In genomic region chr14:75315143-75315542, GRCh38 we compare ENCODE assay signal across 12 cellular contexts. TPM values are rescaled to one million over a fixed set of nuclear protein-coding genes. Genes with fewer than 3 reads are reported as not detected.
DNase-seq lines count a peak whose midpoint lies in the region; ATAC-seq and TF ChIP-seq lines count a peak whose summit lies in the region.
"Had no signal": no experiment of that assay in that cellular context is flagged by ENCODE, and none has a peak within 500 bp of the region (broad histone marks: within the 10 kb centered on the region; RNA-seq: fewer than 3 reads in every experiment).

No MANE protein-coding gene starts in this region.

- H3K4me3 Mint-ChIP-seq in MCF 10A (ENCODE audit: unreplicated experiment) (no peak overlapping the region), progenitor cell of endocrine pancreas (ENCODE audit: low read depth) (no peak overlapping the region)
- H3K4me3 Mint-ChIP-seq: activated naive CD4-positive, alpha-beta T cell treated with anti-CD3 and anti-CD28 coated beads for 36 hours had no signal

- peak; percentile 47 for DNase-seq in AG08395 (ENCODE audit: low spot score)
- peak; percentile 40 for DNase-seq in NCI-H2081 treated with DMSO at 0.1 percent for 48 hours (lab: John Stamatoyannopoulos, UW)
- peak; percentile 41 for DNase-seq in MCF 10A (ENCODE audit: unreplicated experiment)
- no peak for DNase-seq in right lobe of liver
- DNase-seq in progenitor cell of endocrine pancreas (ENCODE audit: low spot score, unreplicated experiment): no peak
- no peak for DNase-seq in activated T-cell treated with anti-CD3 and anti-CD28 coated beads, Interleukin-2, amount 50 U/mL, for 1 hour
- DNase-seq: activated naive CD4-positive, alpha-beta T cell treated with anti-CD3 and anti-CD28 coated beads for 36 hours; esophagus squamous epithelium; NK-92 treated with Interleukin-12 subunit alpha and Interleukin-12 subunit beta, amount 100 ng/mL, for 24 hours; WERI-Rb-1 had no signal

- H3K27ac Mint-ChIP-seq in MCF 10A (ENCODE audit: low read depth, unreplicated experiment) (no peak overlapping the region), progenitor cell of endocrine pancreas (no peak overlapping the region)
- H3K27ac Mint-ChIP-seq: activated naive CD4-positive, alpha-beta T cell treated with anti-CD3 and anti-CD28 coated beads for 36 hours had no signal

- H3K4me1 Mint-ChIP-seq in MCF 10A (ENCODE audit: insufficient read depth, unreplicated experiment) (peaks cover 16% of the 10 kb centered on the region), progenitor cell of endocrine pancreas (ENCODE audit: low read depth) (peaks cover 6% of the 10 kb centered on the region)

- intact Hi-C loops in MCF 10A (cut with micrococcal nuclease) (no loop called here), right lobe of liver (cut with DNase I) (no loop called here)

- no TSS peak for BruUV-seq in MCF 10A (replicated peaks; lab: Mats Ljungman, UMichigan)

- ATAC-seq in right lobe of liver (peak; percentile 62 to 82 (median 74)), HG02759 (IDR thresholded peaks at IDR 0.05; ENCODE audit: unreplicated experiment) (no peak), GM18858 (IDR thresholded peaks at IDR 0.05; ENCODE audit: unreplicated experiment) (no peak)

- POLR2A ChIA-PET in MCF 10A (lab: Yijun Ruan, JAX): no interaction called here

- H3K4me1 ChIP-seq in right lobe of liver: peaks cover 0 to 3% (median 0%) of the 10 kb centered on the region in 4 donors

- WGBS in right lobe of liver (ENCODE audit: insufficient coverage, low coverage, low lambda C conversion rate, missing lambda C conversion rate): 11% methylated on average over 3 of the region's 4 CpGs

- H3K36me3 ChIP-seq in right lobe of liver: no peaks in the 10 kb centered on the region
- H3K36me3 ChIP-seq: esophagus squamous epithelium, WERI-Rb-1 had no signal

- no peak for TF ChIP-seq POLR2A in right lobe of liver (IDR thresholded peaks at IDR 0.05)

- no peak overlapping the region for H3K4me3 ChIP-seq in right lobe of liver
- H3K4me3 ChIP-seq: esophagus squamous epithelium had no signal

- no peaks in the 10 kb centered on the region for H3K27me3 ChIP-seq in right lobe of liver
- H3K27me3 ChIP-seq: esophagus squamous epithelium had no signal

- H3K27me3 Mint-ChIP-seq in MCF 10A (ENCODE audit: insufficient read depth, unreplicated experiment) (no peaks in the 10 kb centered on the region), progenitor cell of endocrine pancreas (peaks cover 5% of the 10 kb centered on the region)

- CTCF ChIA-PET in MCF 10A (lab: Yijun Ruan, JAX): interaction anchor here (2.1 kb wide), 1 partner anchor 172 kb away, joined by 4 read pairs; no protein-coding TSS in a partner anchor

- H3K27ac ChIP-seq in right lobe of liver: no peak overlapping the region
- H3K27ac ChIP-seq: esophagus squamous epithelium, WERI-Rb-1 had no signal

- TF ChIP-seq CTCF in MCF 10A (IDR thresholded peaks at IDR 0.05; ENCODE audit: unreplicated experiment) (no peak), right lobe of liver (IDR thresholded peaks at IDR 0.05) (no peak), progenitor cell of endocrine pancreas (IDR thresholded peaks at IDR 0.05; ENCODE audit: unreplicated experiment) (no peak)

- H3K9me3 Mint-ChIP-seq in MCF 10A (ENCODE audit: unreplicated experiment) (no peaks in the 10 kb centered on the region), progenitor cell of endocrine pancreas (ENCODE audit: low read depth) (no peaks in the 10 kb centered on the region)
- H3K9me3 Mint-ChIP-seq: activated naive CD4-positive, alpha-beta T cell treated with anti-CD3 and anti-CD28 coated beads for 36 hours had no signal

- H3K9me3 ChIP-seq in right lobe of liver: no peaks in the 10 kb centered on the region
- H3K9me3 ChIP-seq: esophagus squamous epithelium had no signal

- H3K36me3 Mint-ChIP-seq in MCF 10A (ENCODE audit: insufficient read depth, unreplicated experiment) (no peaks in the 10 kb centered on the region), progenitor cell of endocrine pancreas (ENCODE audit: insufficient read depth) (no peaks in the 10 kb centered on the region)

RNA-seq across cellular contexts. Expression of gene FOS, which starts 36.5 kb away (rescaled TPM):
- total RNA-seq in MCF 10A (2022) (73.1 and 139 TPM in 2 replicates), right lobe of liver (100 to 1,000 TPM in 1 of 6 experiments, 10 to 100 TPM in 4, 1 to 10 TPM in 1; 9.9 to 151 (median 49.5) TPM), progenitor cell of endocrine pancreas (73.7 and 88.8 TPM in 2 replicates)

Comparison
In these comparisons a context has a peak if more than half of its experiments do, and no peak if none do; other contexts are left out.
1. DNase-seq: peak in AG08395 (single experiment), NCI-H2081 treated with DMSO at 0.1 percent for 48 hours (single experiment) and MCF 10A (single experiment); none in right lobe of liver (0 of 3), progenitor cell of endocrine pancreas (single experiment) and activated T-cell treated with anti-CD3 and anti-CD28 coated beads, Interleukin-2, amount 50 U/mL, for 1 hour (single experiment).
2. ATAC-seq: peak in right lobe of liver (4 of 4); none in HG02759 (single experiment) and GM18858 (single experiment).